Comparison of ENCODE assay signal across 8 cellular contexts in the genomic region with DNA sequence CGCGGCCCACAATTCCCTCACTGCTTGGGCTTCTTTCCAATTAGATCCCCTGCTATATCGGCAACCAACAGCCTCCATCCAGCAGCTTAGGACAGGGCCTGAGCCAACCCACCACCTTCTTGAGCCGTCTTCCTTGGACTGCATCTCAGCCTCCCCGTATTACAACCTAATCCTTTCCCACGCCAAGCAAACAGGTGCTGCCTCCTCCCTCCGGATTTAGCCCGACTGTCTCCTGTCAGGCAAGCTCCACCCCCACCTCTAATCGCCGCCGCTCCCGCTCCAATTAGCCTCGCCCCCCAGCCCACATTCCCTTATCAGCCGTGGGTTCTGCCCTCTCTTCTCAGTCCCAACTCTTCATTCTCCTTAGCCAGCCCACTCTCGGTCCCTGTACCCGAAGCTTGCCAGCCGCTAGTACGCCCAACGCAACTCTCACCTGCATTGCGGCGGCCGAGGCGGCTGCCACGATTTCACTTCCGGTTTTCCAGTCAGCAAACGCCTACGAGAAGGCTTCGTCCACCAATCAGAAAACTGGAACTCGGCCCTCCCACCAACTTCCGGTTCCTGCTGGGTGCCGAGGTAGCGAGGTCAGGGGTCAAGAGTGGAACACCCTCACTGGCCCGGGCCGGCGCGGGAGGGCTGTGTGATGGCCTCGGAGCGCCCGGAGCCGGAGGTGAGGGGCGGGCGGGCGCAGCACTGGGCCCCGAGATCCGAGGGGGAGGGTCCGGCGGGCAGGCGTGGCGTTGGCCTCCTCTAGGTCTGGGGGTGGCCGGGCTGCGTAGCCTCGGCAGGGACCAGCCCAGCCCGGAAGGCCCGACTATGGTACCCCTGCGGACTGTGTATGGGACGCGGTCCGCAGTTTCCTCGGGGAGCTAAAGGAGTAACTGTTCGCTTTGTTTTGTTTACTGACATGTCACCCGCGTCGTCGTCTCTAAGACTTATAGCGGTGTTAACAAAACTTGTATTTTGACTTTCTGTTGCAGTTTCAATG. TPM values are rescaled to one million over a fixed set of nuclear protein-coding genes. Genes with fewer than 3 reads are reported as not detected.
DNase-seq lines count a peak whose midpoint lies in the region; ATAC-seq, FAIRE-seq and TF ChIP-seq lines count a peak whose summit lies in the region.

A gene with protein sequence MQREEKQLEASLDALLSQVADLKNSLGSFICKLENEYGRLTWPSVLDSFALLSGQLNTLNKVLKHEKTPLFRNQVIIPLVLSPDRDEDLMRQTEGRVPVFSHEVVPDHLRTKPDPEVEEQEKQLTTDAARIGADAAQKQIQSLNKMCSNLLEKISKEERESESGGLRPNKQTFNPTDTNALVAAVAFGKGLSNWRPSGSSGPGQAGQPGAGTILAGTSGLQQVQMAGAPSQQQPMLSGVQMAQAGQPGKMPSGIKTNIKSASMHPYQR (minus strand): TSS at position 475 of the 988 bp plus-strand sequence. CDS start 36 bp downstream, at position 439.
A gene (plus strand): TSS at position 574 of the 988 bp plus-strand sequence. CDS start 70 bp downstream, at position 644.

- H3K36me3 ChIP-seq in IMR-90 (ENCODE audit: control insufficient read depth, insufficient read depth, low read length) (peaks cover 24% of the 10 kb centered on the region), OCI-LY7 (ENCODE audit: insufficient read depth, low read length) (peaks cover 31% of the 10 kb centered on the region), endothelial cell of umbilical vein (ENCODE audit: control insufficient read depth in 2 of 2, extremely low read depth in 1 of 2, insufficient read depth in 2 of 2, low read length in 2 of 2) (peaks cover 6 to 26% of the 10 kb centered on the region in 2 experiments)

- peak within 1 kb of the TSS; percentile 39; the same call in 2 of the 3 replicates for H2BK15ac ChIP-seq in IMR-90 (ENCODE audit: low read depth, low read length)

- peak; percentile 88 for TF ChIP-seq POLR2A in IMR-90 (IDR thresholded peaks at IDR 0.05; ENCODE audit: low read depth, low read length)
- TF ChIP-seq POLR2A in endothelial cell of umbilical vein (IDR thresholded peaks at IDR 0.05; ENCODE audit: low read depth, low read length), result peak; percentile 83

- in situ Hi-C loops in IMR-90 (cut with MboI; ENCODE audit: low sequenced_read_pairs), result no loop called here

- BruUV-seq in IMR-90 (replicated peaks; lab: Mats Ljungman, UMichigan) (no TSS peak), OCI-LY7 (replicated peaks; lab: Mats Ljungman, UMichigan) (TSS peak; percentile 77), endothelial cell of umbilical vein (replicated peaks; lab: Mats Ljungman, UMichigan) (TSS peak; percentile 68)

- peak within 1 kb of the TSS; percentile 97 for H3K9ac ChIP-seq in IMR-90 (ENCODE audit: low read depth, low read length)
- H3K9ac ChIP-seq in endothelial cell of umbilical vein (replicated peaks; ENCODE audit: extremely low read depth, insufficient read depth, low read length), result peak within 1 kb of the TSS; percentile 87

- H3K9me1 ChIP-seq in IMR-90 (ENCODE audit: insufficient read depth, low read length), result peaks cover 10% of the 10 kb centered on the region
- H3K9me1 ChIP-seq in endothelial cell of umbilical vein (replicated peaks; ENCODE audit: control insufficient read depth, extremely low read depth, insufficient read depth, low read length), result no peaks in the 10 kb centered on the region

- H3K23ac ChIP-seq in IMR-90 (ENCODE audit: low read depth, low read length), result peak within 1 kb of the TSS; percentile 94

- H3K56ac ChIP-seq in IMR-90 (ENCODE audit: extremely low read depth, insufficient read depth, low read length), result peak within 1 kb of the TSS; percentile 91

- dilution Hi-C loops in IMR-90 (cut with HindIII; ENCODE audit: low sequenced_read_pairs, unreplicated experiment), result no loop called here
- dilution Hi-C loops in endothelial cell of umbilical vein (cut with MboI; ENCODE audit: extremely low pct_ligation_motif_present, low sequenced_read_pairs), result no loop called here

- peak within 1 kb of the TSS; percentile 96 for H4K5ac ChIP-seq in IMR-90 (ENCODE audit: low read depth, low read length)

- peak within 1 kb of the TSS; percentile 93 for H2BK5ac ChIP-seq in IMR-90 (ENCODE audit: low read depth, low read length, poor library complexity, severe bottlenecking)

- H4K91ac ChIP-seq in IMR-90 (ENCODE audit: insufficient read depth, low read depth, low read length), result peak within 1 kb of the TSS; percentile 99

- H3K9me2 ChIP-seq in OCI-LY7 (ENCODE audit: insufficient read depth, low read length), result no peaks in the 10 kb centered on the region

- TF ChIP-seq CTCF in IMR-90 (conservative IDR thresholded peaks at IDR 0.05; ENCODE audit: low read depth, low read length) (no peak), OCI-LY7 (conservative IDR thresholded peaks at IDR 0.05; ENCODE audit: low read length) (no peak), endothelial cell of umbilical vein (IDR thresholded peaks at IDR 0.05; ENCODE audit: extremely low read depth in 1 of 2, insufficient read depth in 1 of 2, low read depth in 1 of 2, low read length in 2 of 2) (no peak)

- H3K27me3 ChIP-seq in IMR-90 (ENCODE audit: control insufficient read depth, insufficient read depth, low read length), result no peaks in the 10 kb centered on the region
- no peaks in the 10 kb centered on the region for H3K27me3 ChIP-seq in endothelial cell of umbilical vein (ENCODE audit: control insufficient read depth in 2 of 2, insufficient read depth in 2 of 2, low read length in 2 of 2)

- DNase-seq in D341Med (ENCODE audit: low spot score), result peak; percentile 92
- DNase-seq in IMR-90, result peak; percentile 92
- peak; percentile 95 for DNase-seq in OCI-LY7 (ENCODE audit: low spot score)
- peak; percentile 84 for DNase-seq in activated T-cell treated with anti-CD3 and anti-CD28 coated beads for 1 hour (ENCODE audit: low read depth)
- DNase-seq in endothelial cell of umbilical vein (ENCODE audit: low read depth, low spot score), result peak; percentile 97
- peak; percentile 96 for DNase-seq in midbrain (lab: John Stamatoyannopoulos, UW)
- peak; percentile 86 to 87 for DNase-seq in stimulated activated CD8-positive, alpha-beta memory T cell treated with anti-CD3 and anti-CD28 coated beads, Interleukin-15, amount 100 ng/mL, for 48 hours (ENCODE audit: low read depth in 2 of 2)

- no peak for TF ChIP-seq RAD21 in IMR-90 (IDR thresholded peaks at IDR 0.05; ENCODE audit: low read length)

- peak within 1 kb of the TSS; percentile 98 for H2AK5ac ChIP-seq in IMR-90 (ENCODE audit: low read depth, low read length)

- H4K20me1 ChIP-seq in IMR-90 (ENCODE audit: insufficient read depth, low read length) (peaks cover 20% of the 10 kb centered on the region; the same call in 1 of the 2 replicates), OCI-LY7 (ENCODE audit: insufficient read depth, low read length) (no peaks in the 10 kb centered on the region), endothelial cell of umbilical vein (replicated peaks; ENCODE audit: control insufficient read depth, extremely low read depth, insufficient read depth, low read length) (no peaks in the 10 kb centered on the region)

- peaks cover 27% of the 10 kb centered on the region for H3K79me2 ChIP-seq in OCI-LY7 (ENCODE audit: insufficient read depth, low read depth, low read length)
- H3K79me2 ChIP-seq in endothelial cell of umbilical vein (ENCODE audit: control insufficient read depth, insufficient read depth, low read length), result peaks cover 34% of the 10 kb centered on the region

- intact Hi-C loops in IMR-90 (cut with micrococcal nuclease), result loop anchor here (1.0 kb wide), 1 partner anchor 21 kb away; a partner anchor contains a TSS
- intact Hi-C loops in OCI-LY7 (cut with micrococcal nuclease; ENCODE audit: unreplicated experiment), result loop anchor here (1.0 kb wide), 1 partner anchor 21 kb away; a partner anchor contains a TSS
- intact Hi-C loops in endothelial cell of umbilical vein (cut with micrococcal nuclease), result loop anchor here (1.0 kb wide), 1 partner anchor 16 kb away; no protein-coding TSS in a partner anchor

- CTCF ChIA-PET in IMR-90 (lab: Yijun Ruan, JAX), result interaction anchor here (0.8 to 1.1 kb wide), 2 partner anchors 12 to 31 kb away, joined by 3 to 4 read pairs; no protein-coding TSS in a partner anchor
- CTCF ChIA-PET in OCI-LY7 (lab: Charles Lee; ENCODE audit: unreplicated experiment), result interaction anchor here (0.7 kb wide), 1 partner anchor 13 kb away, joined by 3 read pairs; no protein-coding TSS in a partner anchor
- CTCF ChIA-PET in endothelial cell of umbilical vein (lab: Charles Lee), result interaction anchor here (1.4 to 3.7 kb wide), 3 partner anchors 25 to 163 kb away, joined by 4 to 13 read pairs (median 10); a partner anchor contains a TSS

- H2AK9ac ChIP-seq in IMR-90 (replicated peaks; ENCODE audit: low read depth, low read length, poor library complexity), result peak within 1 kb of the TSS; percentile 97

- FAIRE-seq in endothelial cell of umbilical vein (lab: Jason Lieb, UNC), result peak; percentile 94

- no peak within 1 kb of the TSS for H2BK20ac ChIP-seq in IMR-90 (ENCODE audit: low read depth, low read length)

- H2AFZ ChIP-seq in IMR-90 (replicated peaks; ENCODE audit: low read length, poor library complexity) (peak within 1 kb of the TSS; percentile 99), OCI-LY7 (ENCODE audit: low read length) (peak within 1 kb of the TSS; percentile 75), endothelial cell of umbilical vein (ENCODE audit: low read depth, low read length) (peak within 1 kb of the TSS; percentile 93)

- H4K8ac ChIP-seq in IMR-90 (ENCODE audit: low read depth in 2 of 2, low read length in 2 of 2), result peak within 1 kb of the TSS; percentile 98 to 100

- H3K9me3 ChIP-seq in IMR-90 (ENCODE audit: control insufficient read depth, insufficient read depth, low read length) (no peaks in the 10 kb centered on the region), OCI-LY7 (ENCODE audit: low read length) (no peaks in the 10 kb centered on the region), endothelial cell of umbilical vein (replicated peaks; ENCODE audit: control insufficient read depth, insufficient read depth, low read length) (no peaks in the 10 kb centered on the region)

- H3K14ac ChIP-seq in IMR-90 (replicated peaks; ENCODE audit: low read depth, low read length), result peak within 1 kb of the TSS; percentile 98

- H3K79me1 ChIP-seq in IMR-90 (ENCODE audit: low read depth in 1 of 2, low read length in 2 of 2), result peaks cover 40 to 80% of the 10 kb centered on the region in 2 experiments

- H3K4me3 ChIP-seq in IMR-90 (ENCODE audit: insufficient read depth, low read depth, low read length) (peak within 1 kb of the TSS; percentile 92), OCI-LY7 (ENCODE audit: low read depth, low read length, poor library complexity, severe bottlenecking) (peak within 1 kb of the TSS; percentile 88), endothelial cell of umbilical vein (replicated peaks in 1 of 3; ENCODE audit: insufficient read depth in 1 of 3, low read depth in 1 of 3, low read length in 3 of 3) (peak within 1 kb of the TSS; percentile 83 to 98 (median 96))

- H3K18ac ChIP-seq in IMR-90 (ENCODE audit: low read depth, low read length), result peak within 1 kb of the TSS; percentile 93

- H3K4me2 ChIP-seq in IMR-90 (ENCODE audit: low read depth, low read length), result peak within 1 kb of the TSS; percentile 86
- peak within 1 kb of the TSS; percentile 95 for H3K4me2 ChIP-seq in OCI-LY7 (ENCODE audit: low read length)
- peak within 1 kb of the TSS; percentile 94 for H3K4me2 ChIP-seq in endothelial cell of umbilical vein (ENCODE audit: insufficient read depth, low read length)

- POLR2A ChIA-PET in IMR-90 (lab: Charles Lee; ENCODE audit: unreplicated experiment) (no interaction called here), OCI-LY7 (lab: Charles Lee) (interaction anchor here (0.7 to 4.1 kb wide), 5 partner anchors 12 to 261 kb away, joined by 3 to 13 read pairs (median 3); a partner anchor contains a TSS), endothelial cell of umbilical vein (lab: Charles Lee) (interaction anchor here (0.7 to 1.2 kb wide), 2 partner anchors 12 to 25 kb away, joined by 3 to 5 read pairs; no protein-coding TSS in a partner anchor)

- peak within 1 kb of the TSS; percentile 97 for H3K27ac ChIP-seq in IMR-90 (ENCODE audit: insufficient read depth, low read length)
- H3K27ac ChIP-seq in OCI-LY7 (ENCODE audit: low read depth, low read length, poor library complexity, severe bottlenecking), result peak within 1 kb of the TSS; percentile 15
- H3K27ac ChIP-seq in endothelial cell of umbilical vein (ENCODE audit: insufficient read depth, low read depth, low read length), result peak within 1 kb of the TSS; percentile 70

- 0% methylated on average over 45 of the region's 65 CpGs; no CpG with 5 or more reads in 1 of the 2 experiments for WGBS in IMR-90 (ENCODE audit: extremely low coverage in 2 of 2, insufficient read length in 1 of 2), 2 experiments

- H2BK120ac ChIP-seq in IMR-90 (ENCODE audit: low read depth, low read length), result peak within 1 kb of the TSS; percentile 80

- peak; percentile 78 for ATAC-seq in GM21526 (IDR thresholded peaks at IDR 0.05; ENCODE audit: low FRiP score, unreplicated experiment)
- peak; percentile 96 for ATAC-seq in IMR-90 (ENCODE audit: low read depth)

- peaks cover 8% of the 10 kb centered on the region for H3K4me1 ChIP-seq in IMR-90 (ENCODE audit: control insufficient read depth, insufficient read depth, low read length)
- peaks cover 25% of the 10 kb centered on the region for H3K4me1 ChIP-seq in OCI-LY7 (ENCODE audit: insufficient read depth, low read length, poor library complexity, severe bottlenecking)
- H3K4me1 ChIP-seq in endothelial cell of umbilical vein (ENCODE audit: control insufficient read depth, extremely low read depth, insufficient read depth, low read length), result peaks cover 18% of the 10 kb centered on the region

- H3K4ac ChIP-seq in IMR-90 (ENCODE audit: low read depth, low read length), result peak within 1 kb of the TSS; percentile 99

RNA-seq across cellular contexts. Expression of the first gene that starts in this region (rescaled TPM):
- 114 and 120 TPM in 2 replicates for total RNA-seq in IMR-90 (2012; rRNA removed)
- 53.7 and 61.1 TPM in 2 replicates for polyA plus RNA-seq in IMR-90 (2012; rRNA removed)
- polyA plus RNA-seq in IMR-90 (2012; cell fraction: cytosol; rRNA removed), result 35.0 and 38.5 TPM in 2 replicates
- polyA plus RNA-seq in IMR-90 (2012; cell fraction: nucleus; rRNA removed; ENCODE audit: low replicate concordance), result 37.4 and 89.5 TPM in 2 replicates
- total RNA-seq in OCI-LY7 (2014; rRNA removed; shearing (Covaris generic)), result 37.6 and 38.8 TPM in 2 replicates
- 37.8 and 38.4 TPM in 2 replicates for total RNA-seq in OCI-LY7 (2022)
- total RNA-seq in endothelial cell of umbilical vein, result 41.9 and 45.6 TPM in 2 replicates
- polyA plus RNA-seq in endothelial cell of umbilical vein, result 15.9 and 19.6 TPM in 2 replicates
- polyA plus RNA-seq in endothelial cell of umbilical vein (2011; cell fraction: cytosol; rRNA removed), result 29.4 and 34.4 TPM in 2 replicates
- 37.2 and 38.8 TPM in 2 replicates for polyA plus RNA-seq in endothelial cell of umbilical vein (2011; cell fraction: nucleus; rRNA removed)
- polyA plus RNA-seq in endothelial cell of umbilical vein (2012), result 38.6 and 45.6 TPM in 2 replicates
- 19.4 and 21.0 TPM in 2 replicates for polyA minus RNA-seq in endothelial cell of umbilical vein
- polyA minus RNA-seq in endothelial cell of umbilical vein (2011; cell fraction: cytosol; rRNA and poly(A)+ RNA removed), result 15.8 TPM
- 11.7 and 17.3 TPM in 2 replicates for polyA minus RNA-seq in endothelial cell of umbilical vein (2011; cell fraction: nucleus; rRNA and poly(A)+ RNA removed)

RNA-seq across cellular contexts. Expression of the second gene that starts in this region (rescaled TPM):
- 9.5 and 9.7 TPM in 2 replicates for total RNA-seq in IMR-90 (2012; rRNA removed)
- polyA plus RNA-seq in IMR-90 (2012; rRNA removed), result 14.3 and 15.7 TPM in 2 replicates
- 5.1 and 7.2 TPM in 2 replicates for polyA plus RNA-seq in IMR-90 (2012; cell fraction: cytosol; rRNA removed)
- 42.3 and 80.6 TPM in 2 replicates for polyA plus RNA-seq in IMR-90 (2012; cell fraction: nucleus; rRNA removed; ENCODE audit: low replicate concordance)
- total RNA-seq in OCI-LY7 (2014; rRNA removed; shearing (Covaris generic)), result 25.2 and 33.7 TPM in 2 replicates
- 79.4 and 79.8 TPM in 2 replicates for total RNA-seq in OCI-LY7 (2022)
- 49.9 and 50.3 TPM in 2 replicates for total RNA-seq in endothelial cell of umbilical vein
- polyA plus RNA-seq in endothelial cell of umbilical vein, result 11.4 TPM in 2 replicates
- polyA plus RNA-seq in endothelial cell of umbilical vein (2011; cell fraction: cytosol; rRNA removed), result 5.1 and 5.3 TPM in 2 replicates
- polyA plus RNA-seq in endothelial cell of umbilical vein (2011; cell fraction: nucleus; rRNA removed), result 70.0 and 86.8 TPM in 2 replicates
- polyA plus RNA-seq in endothelial cell of umbilical vein (2012), result 15.0 and 17.5 TPM in 2 replicates
- 89.4 and 97.4 TPM in 2 replicates for polyA minus RNA-seq in endothelial cell of umbilical vein
- polyA minus RNA-seq in endothelial cell of umbilical vein (2011; cell fraction: cytosol; rRNA and poly(A)+ RNA removed), result 6.0 TPM
- 75.8 and 107 TPM in 2 replicates for polyA minus RNA-seq in endothelial cell of umbilical vein (2011; cell fraction: nucleus; rRNA and poly(A)+ RNA removed)

Comparison
In these comparisons a context has a peak if more than half of its experiments do, and no peak if none do; other contexts are left out.
1. Peak in every context shown above with its lines: DNase-seq, ATAC-seq, H3K4me3 ChIP-seq and H3K27ac ChIP-seq.
2. H3K27ac ChIP-seq: peak in every context shown above with its lines; median percentile 97 in IMR-90; 70 in endothelial cell of umbilical vein; 15 in OCI-LY7.